ENCODE assay signal across 1 cellular context in the genomic region with DNA sequence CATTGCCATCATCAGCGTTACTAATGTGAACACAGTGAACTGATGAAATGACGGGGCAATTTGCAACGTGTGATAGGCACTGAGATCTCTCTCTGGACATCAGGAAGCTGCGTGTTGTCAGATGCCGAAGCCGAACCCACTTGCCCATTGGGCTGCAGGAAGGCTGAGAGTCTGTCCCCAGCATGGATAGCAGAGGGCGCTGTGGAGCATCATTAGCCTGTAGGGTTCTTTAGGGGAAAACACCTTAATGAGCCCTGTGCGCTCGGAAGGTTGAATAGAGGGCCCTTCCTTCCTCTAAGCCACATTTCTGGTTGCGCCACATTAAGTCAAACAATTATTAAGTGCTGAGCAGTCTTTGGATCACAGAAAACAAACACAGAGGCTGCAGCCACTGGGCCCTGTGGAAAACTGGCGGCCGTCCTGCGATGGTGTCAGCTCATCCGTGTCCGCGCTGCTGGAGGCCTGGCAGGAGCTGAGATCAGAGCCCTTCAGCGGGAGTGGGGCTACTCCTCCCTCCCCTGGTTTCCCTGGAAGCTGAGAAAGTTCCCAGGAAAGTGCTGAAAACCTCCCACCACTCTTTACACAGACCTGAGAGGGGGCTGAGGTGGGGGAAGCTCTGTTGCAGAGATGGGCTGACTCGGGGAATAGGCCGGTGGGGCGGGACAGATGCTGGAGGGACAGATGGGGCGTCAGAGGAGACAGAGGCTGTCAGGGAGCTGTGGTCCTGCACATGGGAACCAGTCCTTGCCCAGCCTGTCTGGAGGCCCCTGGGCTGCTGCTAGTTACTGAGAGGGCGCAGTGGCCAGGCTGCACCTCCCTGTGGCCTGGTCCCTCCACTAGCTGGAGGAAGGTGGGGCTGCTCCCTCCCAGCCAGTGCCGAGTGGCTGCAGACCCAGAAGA.
TF ChIP-seq lines count a peak whose summit lies in the region.

No MANE protein-coding gene starts in this region.

TF ChIP-seq in WTC11, 78 proteins besides CTCF, POLR2A, EP300 and RAD21 (continued from another document):
- TF ChIP-seq ARID4B (CRISPR knock-in tag; IDR thresholded peaks at IDR 0.05; ENCODE audit: borderline replicate concordance) (no peak), ETV6 (CRISPR knock-in tag; IDR thresholded peaks at IDR 0.05) (0 out of 2 replicates have a peak, but pooled peaks have one; percentile 25), FOXK1 (CRISPR knock-in tag; IDR thresholded peaks at IDR 0.05) (peak; percentile 33; the same call in 1 of the 2 replicates)
